Comparison of ENCODE assay signal across 24 cellular contexts in the genomic region with DNA sequence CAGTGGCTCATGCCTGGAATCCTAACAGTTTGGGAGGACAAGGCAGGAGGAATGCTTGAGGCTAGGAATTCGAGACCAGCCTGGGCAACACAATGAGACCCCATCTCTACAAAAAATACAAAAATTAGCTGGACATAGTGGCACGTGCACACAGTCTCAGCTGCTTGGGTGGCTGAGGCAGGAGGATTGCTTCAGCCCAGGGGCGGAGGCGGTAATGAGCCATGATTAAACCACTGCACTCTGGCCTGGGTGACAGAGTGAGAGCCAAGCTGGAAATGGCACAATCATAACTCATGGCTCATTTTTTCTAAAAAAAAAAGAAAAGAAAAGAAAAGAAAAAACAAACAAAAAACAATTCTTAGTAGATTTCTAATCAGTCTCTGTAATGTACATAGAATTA.
"Had no signal": no experiment of that assay in that cellular context is flagged by ENCODE, and none has a peak within 500 bp of the region (broad histone marks: within the 10 kb centered on the region; RNA-seq: fewer than 3 reads in every experiment).

No MANE protein-coding gene starts in this region.

- H3K27me3 Mint-ChIP-seq: activated CD4-positive, alpha-beta memory T cell treated with anti-CD3 and anti-CD28 coated beads for 36 hours; activated naive CD8-positive, alpha-beta T cell treated with anti-CD3 and anti-CD28 coated beads, Interleukin-2, amount 10 ng/mL, durations not matched to agents 7 days and 5 days; naive thymus-derived CD4-positive, alpha-beta T cell; stimulated activated naive CD8-positive, alpha-beta T cell treated with anti-CD3 and anti-CD28 coated beads, Interleukin-15, Interleukin-2, amounts not matched to agents 100 ng/mL and 50 ng/mL, for 24 hours; type B pancreatic cell had no signal

- H3K9me3 ChIP-seq: lower lobe of right lung, vagina had no signal

- H3K36me3 Mint-ChIP-seq: activated CD4-positive, alpha-beta memory T cell treated with anti-CD3 and anti-CD28 coated beads for 36 hours; activated naive CD8-positive, alpha-beta T cell treated with anti-CD3 and anti-CD28 coated beads, Interleukin-2, amount 10 ng/mL, durations not matched to agents 7 days and 5 days; type B pancreatic cell had no signal

- H3K4me3 Mint-ChIP-seq: activated CD4-positive, alpha-beta memory T cell treated with anti-CD3 and anti-CD28 coated beads for 36 hours; activated naive CD4-positive, alpha-beta T cell treated with anti-CD3 and anti-CD28 coated beads for 36 hours; activated naive CD8-positive, alpha-beta T cell treated with anti-CD3 and anti-CD28 coated beads, Interleukin-2, amount 10 ng/mL, durations not matched to agents 7 days and 5 days; activated T-cell treated with anti-CD3 and anti-CD28 coated beads, Interleukin-2, amount 50 U/mL, for 72 hours; endodermal cell; naive thymus-derived CD4-positive, alpha-beta T cell; neural crest cell; stimulated activated naive CD8-positive, alpha-beta T cell treated with anti-CD3 and anti-CD28 coated beads, Interleukin-15, Interleukin-2, amounts not matched to agents 100 ng/mL and 50 ng/mL, for 24 hours; type B pancreatic cell had no signal

- H3K27me3 ChIP-seq: foreskin keratinocyte, vagina had no signal

- DNase-seq: activated CD4-positive, alpha-beta memory T cell treated with anti-CD3 and anti-CD28 coated beads for 36 hours; activated CD4-positive, alpha-beta T cell treated with anti-CD3 and anti-CD28 coated beads for 48 hours; activated effector memory CD4-positive, alpha-beta T cell treated with Interleukin-2 at 50 U/mL for 16 hours; activated naive CD4-positive, alpha-beta T cell treated with anti-CD3 and anti-CD28 coated beads for 36 hours; activated naive CD8-positive, alpha-beta T cell treated with anti-CD3 and anti-CD28 coated beads, Interleukin-2, amount 10 ng/mL, durations not matched to agents 7 days and 5 days; activated T-cell treated with anti-CD3 and anti-CD28 coated beads, Interleukin-2, amount 50 U/mL, for 72 hours; amygdala; cerebellar nuclear complex; cortex of kidney; endodermal cell; foreskin keratinocyte; hypothalamus; lower lobe of right lung; naive thymus-derived CD4-positive, alpha-beta T cell; occipital lobe; retina; stimulated activated CD4-positive, alpha-beta T cell treated with anti-CD3 and anti-CD28 coated beads, Interleukin-4, amount 100 ng/mL, for 4 hours; substantia nigra; T-helper 2 cell had no signal

- H3K4me1 ChIP-seq: foreskin keratinocyte, lower lobe of right lung, vagina had no signal

- H3K27ac ChIP-seq: epithelial cell of prostate, foreskin keratinocyte, lower lobe of right lung, vagina had no signal

- H3K4me3 ChIP-seq: lower lobe of right lung, vagina had no signal

- H3K9me3 Mint-ChIP-seq: endodermal cell, type B pancreatic cell had no signal

- H3K27ac Mint-ChIP-seq: activated CD4-positive, alpha-beta memory T cell treated with anti-CD3 and anti-CD28 coated beads for 36 hours; activated naive CD4-positive, alpha-beta T cell treated with anti-CD3 and anti-CD28 coated beads for 36 hours; activated naive CD8-positive, alpha-beta T cell treated with anti-CD3 and anti-CD28 coated beads, Interleukin-2, amount 10 ng/mL, durations not matched to agents 7 days and 5 days; activated T-cell treated with anti-CD3 and anti-CD28 coated beads, Interleukin-2, amount 50 U/mL, for 72 hours; naive thymus-derived CD4-positive, alpha-beta T cell; stimulated activated naive CD8-positive, alpha-beta T cell treated with anti-CD3 and anti-CD28 coated beads, Interleukin-15, Interleukin-2, amounts not matched to agents 100 ng/mL and 50 ng/mL, for 24 hours; type B pancreatic cell had no signal

- H3K4me1 Mint-ChIP-seq: activated naive CD8-positive, alpha-beta T cell treated with anti-CD3 and anti-CD28 coated beads, Interleukin-2, amount 10 ng/mL, durations not matched to agents 7 days and 5 days; endodermal cell; naive thymus-derived CD4-positive, alpha-beta T cell; neural crest cell had no signal

- H3K36me3 ChIP-seq: lower lobe of right lung, vagina had no signal

- ATAC-seq: activated T-cell treated with anti-CD3 and anti-CD28 coated beads, Interleukin-2, amount 50 U/mL, for 72 hours; foreskin keratinocyte; lower lobe of right lung; naive thymus-derived CD4-positive, alpha-beta T cell had no signal
